9 cellular contexts compared by ENCODE assay signal in the genomic region with DNA sequence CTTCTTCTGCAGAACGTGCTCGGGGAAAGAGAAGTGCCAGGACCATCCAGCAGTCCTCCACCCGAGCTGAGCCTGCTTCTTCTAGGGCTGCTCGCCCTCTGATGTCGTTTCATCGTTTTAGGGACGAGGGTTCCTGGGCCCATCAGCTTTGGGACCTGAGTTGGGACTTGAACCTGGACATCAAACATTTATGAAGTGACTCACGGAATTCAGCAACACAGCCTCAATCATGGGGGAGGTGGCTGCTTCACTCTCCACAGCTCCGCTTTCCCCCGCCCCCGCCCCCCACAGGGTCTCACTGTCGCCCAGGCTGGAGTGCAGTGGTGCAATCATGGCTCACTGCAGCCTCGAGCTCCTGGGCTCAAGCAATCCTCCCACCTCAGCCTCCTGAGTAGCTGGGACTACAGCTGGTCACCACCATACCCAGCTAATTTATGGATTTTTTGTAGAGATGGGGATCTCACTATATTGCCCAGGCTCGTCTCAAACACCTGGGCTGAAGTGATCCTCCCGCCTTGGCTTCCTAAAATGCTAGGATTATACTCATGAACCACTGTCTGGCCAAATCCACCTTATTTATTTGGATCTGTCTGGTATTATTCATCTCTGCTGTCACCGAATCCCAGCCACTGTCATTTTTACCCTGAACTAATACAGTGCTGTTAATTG. TPM values are rescaled to one million over a fixed set of nuclear protein-coding genes. Genes with fewer than 3 reads are reported as not detected.
A peak's percentile ranks its signal among the peaks of the same experiment; 100 is the strongest.
DNase-seq lines count a peak whose midpoint lies in the region; ATAC-seq and TF ChIP-seq lines count a peak whose summit lies in the region.
"Had no signal": no experiment of that assay in that cellular context is flagged by ENCODE, and none has a peak within 500 bp of the region (broad histone marks: within the 10 kb centered on the region; RNA-seq: fewer than 3 reads in every experiment).

No MANE protein-coding gene starts in this region.

- no peaks in the 10 kb centered on the region for H3K9me2 ChIP-seq in neural cell (ENCODE audit: insufficient read depth, low read length)

- no peak for TF ChIP-seq RAD21 in neural cell (conservative IDR thresholded peaks at IDR 0.05)

- H4K20me1 ChIP-seq in neural cell (ENCODE audit: insufficient read depth): no peaks in the 10 kb centered on the region

- H3K79me2 ChIP-seq in neural cell (replicated peaks; ENCODE audit: insufficient read depth, low read length): peaks cover 23% of the 10 kb centered on the region

- peaks cover 25% of the 10 kb centered on the region for H3K4me1 ChIP-seq in cardiac muscle cell (ENCODE audit: low read depth)
- H3K4me1 ChIP-seq in SJCRH30: 0 out of 2 replicates have a peak, but pooled peaks cover 5% of the 10 kb centered on the region

- H3K4me3 ChIP-seq in cardiac muscle cell (peak overlapping the region; percentile 43), SJCRH30 (peak overlapping the region; percentile 98), neural cell (ENCODE audit: low read length) (peak overlapping the region; percentile 85)

- peak overlapping the region; percentile 92 for H3K4me3 Mint-ChIP-seq in endothelial cell (ENCODE audit: unreplicated experiment)

- no peaks in the 10 kb centered on the region for H3F3A ChIP-seq in neural cell (ENCODE audit: insufficient read depth, low read length, poor library complexity, severe bottlenecking)

- DNase-seq in cardiac muscle cell (ENCODE audit: low read depth in 1 of 2, low spot score in 1 of 2): peak in 1 of 2 donors; percentile 16
- DNase-seq in cardiac septum (ENCODE audit: low spot score): no peak
- DNase-seq in SJCRH30: peak in 1 of 2 experiments; percentile 25
- no peak for DNase-seq in endothelial cell (ENCODE audit: low spot score)
- DNase-seq in mesenteric fat pad (ENCODE audit: low spot score): no peak

- H3K36me3 Mint-ChIP-seq in endothelial cell (ENCODE audit: low read depth, unreplicated experiment): no peaks in the 10 kb centered on the region

- peaks cover 27% of the 10 kb centered on the region for H3K4me1 Mint-ChIP-seq in endothelial cell (ENCODE audit: unreplicated experiment)

- H3K27ac ChIP-seq in cardiac muscle cell (peak overlapping the region; percentile 87), SJCRH30 (no peak overlapping the region), neural cell (ENCODE audit: low read length) (no peak overlapping the region)

- peak overlapping the region; percentile 69 for H3K4me2 ChIP-seq in neural cell (ENCODE audit: low read length)

- intact Hi-C loops in cardiac septum (cut with DNase I): loop anchor here (2.0 kb wide), 1 partner anchor 33 kb away; a partner anchor contains a TSS

- no peaks in the 10 kb centered on the region for H3K27me3 ChIP-seq in cardiac muscle cell
- H3K27me3 ChIP-seq in SJCRH30: 0 out of 2 replicates have a peak, but pooled peaks cover 3% of the 10 kb centered on the region
- H3K27me3 ChIP-seq in neural cell (ENCODE audit: insufficient read depth, low read depth, low read length): no peaks in the 10 kb centered on the region

- H3K36me3 ChIP-seq in cardiac muscle cell: no peaks in the 10 kb centered on the region
- H3K36me3 ChIP-seq in SJCRH30: no peaks in the 10 kb centered on the region
- no peaks in the 10 kb centered on the region for H3K36me3 ChIP-seq in neural cell (ENCODE audit: insufficient read depth, low read length)

- H3K27me3 Mint-ChIP-seq in endothelial cell (ENCODE audit: unreplicated experiment): peaks cover 11% of the 10 kb centered on the region

- no peak for TF ChIP-seq CTCF in cardiac muscle cell (IDR thresholded peaks at IDR 0.05; ENCODE audit: low read depth, low read length)
- TF ChIP-seq CTCF in endothelial cell (IDR thresholded peaks at IDR 0.05; ENCODE audit: unreplicated experiment): no peak
- no peak for TF ChIP-seq CTCF in neural cell (IDR thresholded peaks at IDR 0.05; ENCODE audit: poor library complexity, severe bottlenecking)

- H3K9ac ChIP-seq in neural cell (ENCODE audit: low read length): peak overlapping the region; percentile 50

- H3K9me3 Mint-ChIP-seq in endothelial cell (ENCODE audit: unreplicated experiment): no peaks in the 10 kb centered on the region

- ATAC-seq in GM19455 (IDR thresholded peaks at IDR 0.05; ENCODE audit: unreplicated experiment) (no peak), HG02678 (IDR thresholded peaks at IDR 0.05; ENCODE audit: unreplicated experiment) (no peak)

- TF ChIP-seq EP300 in neural cell (conservative IDR thresholded peaks at IDR 0.05; ENCODE audit: poor library complexity, severe bottlenecking): no peak

- H3K9me3 ChIP-seq in cardiac muscle cell (ENCODE audit: low read depth) (no peaks in the 10 kb centered on the region), SJCRH30 (replicated peaks) (no peaks in the 10 kb centered on the region), neural cell (ENCODE audit: low read length) (no peaks in the 10 kb centered on the region)

- H3K27ac Mint-ChIP-seq in endothelial cell (ENCODE audit: unreplicated experiment): no peak overlapping the region

- peak overlapping the region; percentile 31 for H2AFZ ChIP-seq in neural cell (ENCODE audit: low read depth, low read length)

TF ChIP-seq in neural cell, 6 proteins besides CTCF, POLR2A, EP300 and RAD21:
- TF ChIP-seq SMC3 (conservative IDR thresholded peaks at IDR 0.05; ENCODE audit: poor library complexity) (no peak), POLR2AphosphoS5 (IDR thresholded peaks at IDR 0.05) (no peak), TAF1 (IDR thresholded peaks at IDR 0.05; ENCODE audit: low read depth) (no peak), EZH2 (IDR thresholded peaks at IDR 0.05; ENCODE audit: borderline replicate concordance, insufficient read depth, low read length, poor library complexity, severe bottlenecking) (no peak), MXI1 (conservative IDR thresholded peaks at IDR 0.05; ENCODE audit: poor library complexity, severe bottlenecking) (no peak)
- TF ChIP-seq, protein P1, sequence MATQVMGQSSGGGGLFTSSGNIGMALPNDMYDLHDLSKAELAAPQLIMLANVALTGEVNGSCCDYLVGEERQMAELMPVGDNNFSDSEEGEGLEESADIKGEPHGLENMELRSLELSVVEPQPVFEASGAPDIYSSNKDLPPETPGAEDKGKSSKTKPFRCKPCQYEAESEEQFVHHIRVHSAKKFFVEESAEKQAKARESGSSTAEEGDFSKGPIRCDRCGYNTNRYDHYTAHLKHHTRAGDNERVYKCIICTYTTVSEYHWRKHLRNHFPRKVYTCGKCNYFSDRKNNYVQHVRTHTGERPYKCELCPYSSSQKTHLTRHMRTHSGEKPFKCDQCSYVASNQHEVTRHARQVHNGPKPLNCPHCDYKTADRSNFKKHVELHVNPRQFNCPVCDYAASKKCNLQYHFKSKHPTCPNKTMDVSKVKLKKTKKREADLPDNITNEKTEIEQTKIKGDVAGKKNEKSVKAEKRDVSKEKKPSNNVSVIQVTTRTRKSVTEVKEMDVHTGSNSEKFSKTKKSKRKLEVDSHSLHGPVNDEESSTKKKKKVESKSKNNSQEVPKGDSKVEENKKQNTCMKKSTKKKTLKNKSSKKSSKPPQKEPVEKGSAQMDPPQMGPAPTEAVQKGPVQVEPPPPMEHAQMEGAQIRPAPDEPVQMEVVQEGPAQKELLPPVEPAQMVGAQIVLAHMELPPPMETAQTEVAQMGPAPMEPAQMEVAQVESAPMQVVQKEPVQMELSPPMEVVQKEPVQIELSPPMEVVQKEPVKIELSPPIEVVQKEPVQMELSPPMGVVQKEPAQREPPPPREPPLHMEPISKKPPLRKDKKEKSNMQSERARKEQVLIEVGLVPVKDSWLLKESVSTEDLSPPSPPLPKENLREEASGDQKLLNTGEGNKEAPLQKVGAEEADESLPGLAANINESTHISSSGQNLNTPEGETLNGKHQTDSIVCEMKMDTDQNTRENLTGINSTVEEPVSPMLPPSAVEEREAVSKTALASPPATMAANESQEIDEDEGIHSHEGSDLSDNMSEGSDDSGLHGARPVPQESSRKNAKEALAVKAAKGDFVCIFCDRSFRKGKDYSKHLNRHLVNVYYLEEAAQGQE (IDR thresholded peaks at IDR 0.05; ENCODE audit: borderline replicate concordance): no peak

RNA-seq across cellular contexts. Expression of a gene that starts 0.7 kb away (rescaled TPM):
- 52.3 and 55.1 TPM in 2 replicates for total RNA-seq in cardiac muscle cell
- polyA plus RNA-seq in cardiac muscle cell: 89.0 and 115 TPM in 2 replicates
- 33.3 TPM for total RNA-seq in cardiac septum
- 25.8 and 29.2 TPM in 2 replicates for total RNA-seq in SJCRH30 (2014; rRNA removed; shearing (Covaris generic))
- total RNA-seq in endothelial cell (ENCODE audit: unreplicated experiment): 56.1 TPM
- polyA plus RNA-seq in neural cell: 4.5 and 10.9 TPM in 2 replicates
- 6.3 and 6.5 TPM in 2 replicates for polyA minus RNA-seq in neural cell
- 108 TPM for total RNA-seq in mesenteric fat pad

RNA-seq across cellular contexts. Expression of a gene that starts 16.0 kb away (rescaled TPM):
- total RNA-seq in cardiac muscle cell (170 and 285 TPM in 2 replicates), cardiac septum (44.5 TPM), endothelial cell (ENCODE audit: unreplicated experiment) (22.2 TPM), mesenteric fat pad (32.2 TPM)
- polyA plus RNA-seq in cardiac muscle cell (106 and 173 TPM in 2 replicates), neural cell (80.3 and 88.0 TPM in 2 replicates)
- 24.2 and 25.5 TPM in 2 replicates for total RNA-seq in SJCRH30 (2014; rRNA removed; shearing (Covaris generic))
- 45.4 and 57.7 TPM in 2 replicates for polyA minus RNA-seq in neural cell

RNA-seq across cellular contexts. Expression of a gene that starts 30.9 kb away (rescaled TPM):
- total RNA-seq in cardiac muscle cell (39.5 and 52.4 TPM in 2 replicates), cardiac septum (25.6 TPM), endothelial cell (ENCODE audit: unreplicated experiment) (25.6 TPM), mesenteric fat pad (31.5 TPM)
- polyA plus RNA-seq in cardiac muscle cell (40.0 and 54.6 TPM in 2 replicates), neural cell (193 and 212 TPM in 2 replicates)
- 27.1 and 28.3 TPM in 2 replicates for total RNA-seq in SJCRH30 (2014; rRNA removed; shearing (Covaris generic))
- 61.4 and 66.0 TPM in 2 replicates for polyA minus RNA-seq in neural cell

RNA-seq across cellular contexts. Expression of a gene that starts 32.8 kb away (rescaled TPM):
- total RNA-seq in cardiac muscle cell (109 and 168 TPM in 2 replicates), cardiac septum (62.5 TPM), endothelial cell (ENCODE audit: unreplicated experiment) (70.0 TPM), mesenteric fat pad (91.4 TPM)
- polyA plus RNA-seq in cardiac muscle cell (107 and 157 TPM in 2 replicates), neural cell (250 and 293 TPM in 2 replicates)
- 22.6 and 29.3 TPM in 2 replicates for total RNA-seq in SJCRH30 (2014; rRNA removed; shearing (Covaris generic))
- 91.6 and 99.6 TPM in 2 replicates for polyA minus RNA-seq in neural cell

RNA-seq across cellular contexts. Expression of a gene that starts 47.5 kb away (rescaled TPM):
- total RNA-seq in cardiac muscle cell (not detected in 2 replicates), cardiac septum (0.67 TPM), endothelial cell (ENCODE audit: unreplicated experiment) (not detected), mesenteric fat pad (not detected)
- polyA plus RNA-seq in cardiac muscle cell (not detected in 2 replicates), neural cell (0.27 and 0.66 TPM in 2 replicates)
- not detected in 2 replicates for total RNA-seq in SJCRH30 (2014; rRNA removed; shearing (Covaris generic))
- not detected in 2 replicates for polyA minus RNA-seq in neural cell
- total RNA-seq: glomerular endothelial cell had no signal

Comparison
In these comparisons a context has a peak if more than half of its experiments do, and no peak if none do; other contexts are left out.
1. H3K4me3 ChIP-seq: peak in every context shown above with its lines; median percentile 98 in SJCRH30; 85 in neural cell; 43 in cardiac muscle cell.